8 cellular contexts compared by ENCODE assay signal in the genomic region with DNA sequence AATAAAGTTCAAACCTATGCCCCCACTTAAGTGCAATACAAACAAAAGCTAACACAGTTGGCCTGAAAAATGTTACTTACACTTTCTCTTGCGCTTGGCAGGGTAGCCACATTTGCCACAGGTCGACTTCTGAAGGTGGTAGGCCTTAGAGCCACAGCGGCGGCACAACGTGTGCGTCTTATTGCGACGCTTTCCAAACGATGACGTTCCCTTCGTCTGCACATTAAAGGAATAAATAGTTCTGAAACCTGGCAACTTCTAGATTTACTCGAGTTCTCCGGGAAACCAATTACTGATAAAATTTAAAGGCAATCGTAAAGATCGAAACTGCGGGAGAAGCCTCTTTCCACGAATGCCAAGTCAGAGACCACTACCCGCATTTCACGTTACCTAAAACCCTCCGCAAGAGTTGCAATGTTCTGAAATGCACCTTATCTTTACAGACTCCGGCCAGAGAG. TPM values are rescaled to one million over a fixed set of nuclear protein-coding genes. Genes with fewer than 3 reads are reported as not detected.
A peak's percentile ranks its signal among the peaks of the same experiment; 100 is the strongest.
DNase-seq lines count a peak whose midpoint lies in the region; ATAC-seq and TF ChIP-seq lines count a peak whose summit lies in the region.

No MANE protein-coding gene starts in this region.

- ATAC-seq in GM18858 (IDR thresholded peaks at IDR 0.05; ENCODE audit: unreplicated experiment) (no peak), GM19397 (IDR thresholded peaks at IDR 0.05; ENCODE audit: unreplicated experiment) (no peak)

- peak overlapping the region; percentile 94 to 98 (median 97) for H3K9ac ChIP-seq in BLaER1 treated with 17β-estradiol and CSF1 and Interleukin-3, amounts not matched to agents 10 nM and 100 nM

- peak overlapping the region; percentile 84 to 100 (median 97) for H3K4me2 ChIP-seq in BLaER1 treated with 17β-estradiol and CSF1 and Interleukin-3, amounts not matched to agents 10 nM and 100 nM

- H3K9me3 ChIP-seq in BLaER1 treated with 17β-estradiol and CSF1 and Interleukin-3, amounts not matched to agents 10 nM and 100 nM (replicated peaks in 1 of 11): peaks cover 0 to 8% (median 6%) of the 10 kb centered on the region in 11 experiments; a peak in 6 of 22 replicates
- H3K9me3 ChIP-seq in esophagus (ENCODE audit: control insufficient read depth in 2 of 2, insufficient read depth in 1 of 2, low read depth in 1 of 2, low read length in 1 of 2) (no peaks in the 10 kb centered on the region), ovary (no peaks in the 10 kb centered on the region)

- no peaks in the 10 kb centered on the region for H3K27me3 ChIP-seq in BLaER1 treated with 17β-estradiol and CSF1 and Interleukin-3, amounts not matched to agents 10 nM and 100 nM
- H3K27me3 ChIP-seq in esophagus (ENCODE audit: control insufficient read depth in 1 of 2, insufficient read depth in 2 of 2, low read length in 2 of 2) (no peaks in the 10 kb centered on the region), ovary (no peaks in the 10 kb centered on the region)

- TF ChIP-seq POLR2A in ovary (IDR thresholded peaks at IDR 0.05): no peak

- TF ChIP-seq CTCF in ovary (IDR thresholded peaks at IDR 0.05): no peak

- peak overlapping the region; percentile 81 to 97 (median 89) for H3K4me3 ChIP-seq in BLaER1 treated with 17β-estradiol and CSF1 and Interleukin-3, amounts not matched to agents 10 nM and 100 nM
- peak overlapping the region; percentile 80 to 90 for H3K4me3 ChIP-seq in esophagus (ENCODE audit: low read depth in 1 of 2, low read length in 2 of 2)
- H3K4me3 ChIP-seq in ovary: peak overlapping the region; percentile 72

- peak overlapping the region; percentile 88 to 99 (median 97) for H3K27ac ChIP-seq in BLaER1 treated with 17β-estradiol and CSF1 and Interleukin-3, amounts not matched to agents 10 nM and 100 nM
- H3K27ac ChIP-seq in esophagus (ENCODE audit: low read depth in 2 of 2, low read length in 1 of 2) (peak overlapping the region; percentile 82 to 100), ovary (peak overlapping the region; percentile 68 to 90)

- peaks cover 48 to 53% (median 51%) of the 10 kb centered on the region in 11 experiments for H3K36me3 ChIP-seq in BLaER1 treated with 17β-estradiol and CSF1 and Interleukin-3, amounts not matched to agents 10 nM and 100 nM
- H3K36me3 ChIP-seq in esophagus (ENCODE audit: control insufficient read depth in 2 of 2, insufficient read depth in 2 of 2, low read length in 1 of 2) (peaks cover 13 to 15% of the 10 kb centered on the region in 2 donors), ovary (no peaks in the 10 kb centered on the region)

- in situ Hi-C loops in KBM-7 (cut with MboI; ENCODE audit: low pct_unique_long_range_greater_than_20kb, low sequenced_read_pairs): no loop called here

- H4K20me1 ChIP-seq in BLaER1 treated with 17β-estradiol and CSF1 and Interleukin-3, amounts not matched to agents 10 nM and 100 nM: peaks cover 41 to 53% (median 49%) of the 10 kb centered on the region in 11 experiments

- 1% methylated on average over 21 of the region's 21 CpGs for WGBS in esophagus, 2 donors
- WGBS in ovary, 3 donors: 0 to 1% (median 0%) methylated on average over 21 of the region's 21 CpGs

- DNase-seq in KBM-7 (peak; percentile 38), ovary (peak in 1 of 5 donors; percentile 42), NK-92 (lab: John Stamatoyannopoulos, UW; ENCODE audit: unreplicated experiment) (no peak)
- peak; percentile 73 for DNase-seq in activated CD8-positive, alpha-beta memory T cell treated with anti-CD3 and anti-CD28 coated beads for 24 hours

- H3K4me1 ChIP-seq in BLaER1 treated with 17β-estradiol and CSF1 and Interleukin-3, amounts not matched to agents 10 nM and 100 nM: peaks cover 33 to 57% (median 42%) of the 10 kb centered on the region in 10 experiments
- no peaks in the 10 kb centered on the region for H3K4me1 ChIP-seq in esophagus (ENCODE audit: control insufficient read depth in 2 of 2, insufficient read depth in 2 of 2, low read length in 1 of 2)
- H3K4me1 ChIP-seq in ovary (ENCODE audit: insufficient read depth): peaks cover 2% of the 10 kb centered on the region

- intact Hi-C loops in ovary (cut with DNase I): loop anchor here in 1 of 4 donors (10.0 kb wide), 1 partner anchor 80 kb away; the partner anchor contains the start of gene TTC33

- no peak for TF ChIP-seq EP300 in ovary (IDR thresholded peaks at IDR 0.05)

RNA-seq across cellular contexts. Expression of gene RPL37, which starts 0.6 kb away (rescaled TPM):
- polyA plus RNA-seq in esophagus: 1,000 to 10,000 TPM; 1,738 to 2,494 TPM
- total RNA-seq in ovary: 1,000 to 10,000 TPM in 5 of 7 donors, 100 to 1,000 TPM in 2; 686 to 2,915 (median 2,215) TPM
- polyA plus RNA-seq in ovary: 1,000 to 10,000 TPM; 3,355 to 4,164 TPM

RNA-seq across cellular contexts. Expression of gene CARD6, which starts 6.7 kb away (rescaled TPM):
- polyA plus RNA-seq in esophagus (1 to 10 TPM; 6.4 to 7.9 TPM), ovary (1 to 10 TPM; 3.3 to 9.4 TPM)
- total RNA-seq in ovary: 1 to 10 TPM; 2.0 to 6.3 (median 5.2) TPM

RNA-seq across cellular contexts. Expression of gene PRKAA1, which starts 36.2 kb away (rescaled TPM):
- polyA plus RNA-seq in esophagus (10 to 100 TPM; 13.6 to 15.7 TPM), ovary (10 to 100 TPM; 22.9 to 56.1 TPM)
- total RNA-seq in ovary: 10 to 100 TPM; 50.3 to 77.1 (median 60.0) TPM
